14 cellular contexts compared by ENCODE assay signal in genomic region chr11:12552677-12553076, GRCh38.
DNase-seq lines count a peak whose midpoint lies in the region; ATAC-seq and TF ChIP-seq lines count a peak whose summit lies in the region.
"Had no signal": no experiment of that assay in that cellular context is flagged by ENCODE, and none has a peak within 500 bp of the region (broad histone marks: within the 10 kb centered on the region; RNA-seq: fewer than 3 reads in every experiment).

No MANE protein-coding gene starts in this region.

- H3K27me3 ChIP-seq in AG04450 (ENCODE audit: control insufficient read depth, insufficient read depth, low read length) (no peaks in the 10 kb centered on the region), adipocyte (replicated peaks; ENCODE audit: control insufficient read depth, insufficient read depth, low read length) (no peaks in the 10 kb centered on the region), osteoblast (ENCODE audit: insufficient read depth, low read length) (no peaks in the 10 kb centered on the region)

- no peak overlapping the region for H3K9ac ChIP-seq in adipocyte (ENCODE audit: low read length)

- no peaks in the 10 kb centered on the region for H4K20me1 ChIP-seq in osteoblast (ENCODE audit: insufficient read depth, low read length)

- DNase-seq in AG04450 (ENCODE audit: low read depth, low spot score), result peak; percentile 75
- DNase-seq in adipocyte (ENCODE audit: low read depth), result peak; percentile 95
- peak; percentile 83 for DNase-seq in fibroblast of villous mesenchyme (ENCODE audit: low read depth)
- no peak for DNase-seq in osteoblast (ENCODE audit: insufficient read length, low spot score, missing footprints)
- DNase-seq in cortex of kidney (lab: John Stamatoyannopoulos, UW), result no peak
- DNase-seq in ecto neural progenitor cell (ENCODE audit: low spot score), result no peak
- no peak for DNase-seq in midbrain (lab: John Stamatoyannopoulos, UW)
- DNase-seq: activated CD4-positive, alpha-beta T cell treated with anti-CD3 and anti-CD28 coated beads for 1 hour; activated naive CD8-positive, alpha-beta T cell treated with anti-CD3 and anti-CD28 coated beads, Interleukin-2, amount 10 ng/mL, durations not matched to agents 7 days and 5 days; H9; NCI-H1436 treated with DMSO at 0.1 percent for 48 hours; NCI-H510A treated with DMSO at 0.1 percent for 48 hours; T-helper 2 cell had no signal

- no peak overlapping the region for H3K4me2 ChIP-seq in osteoblast (ENCODE audit: insufficient read depth, low read length)

- H3K79me2 ChIP-seq in osteoblast (ENCODE audit: insufficient read depth, low read length), result no peaks in the 10 kb centered on the region

- peak overlapping the region; percentile 29 for H2AFZ ChIP-seq in osteoblast (ENCODE audit: low read length)

- H3K9me3 ChIP-seq in AG04450 (ENCODE audit: control insufficient read depth, insufficient read depth, low read length), result no peaks in the 10 kb centered on the region
- H3K9me3 ChIP-seq in adipocyte (ENCODE audit: control insufficient read depth, low read length), result no peaks in the 10 kb centered on the region
- no peaks in the 10 kb centered on the region for H3K9me3 ChIP-seq in osteoblast (ENCODE audit: low read depth, low read length)

- H3K4me1 ChIP-seq in adipocyte (ENCODE audit: control insufficient read depth, insufficient read depth, low read length), result peaks cover 49% of the 10 kb centered on the region
- peaks cover 38% of the 10 kb centered on the region for H3K4me1 ChIP-seq in osteoblast (ENCODE audit: insufficient read depth, low read length)

- CTCF ChIA-PET in AG04450 (lab: Charles Lee), result interaction anchor here (1.0 kb wide), 1 partner anchor 12 kb away, joined by 4 read pairs; no protein-coding TSS in a partner anchor

- ATAC-seq in GM21360 (IDR thresholded peaks at IDR 0.05; ENCODE audit: unreplicated experiment), result no peak

- no peak for TF ChIP-seq CTCF in AG04450 (IDR thresholded peaks at IDR 0.05; ENCODE audit: low read depth, low read length)
- no peak for TF ChIP-seq CTCF in fibroblast of villous mesenchyme (IDR thresholded peaks at IDR 0.05; ENCODE audit: insufficient read depth, low read depth, low read length)
- no peak for TF ChIP-seq CTCF in osteoblast (IDR thresholded peaks at IDR 0.05; ENCODE audit: extremely low read depth, low read depth, low read length)

- POLR2A ChIA-PET in AG04450 (lab: Yijun Ruan, JAX), result interaction anchor here (1.1 to 1.4 kb wide), 4 partner anchors 12 to 176 kb away, joined by 3 to 9 read pairs (median 4); partner anchors contain the start of gene PARVA

- H3K4me3 ChIP-seq in AG04450 (ENCODE audit: low read depth, low read length) (no peak overlapping the region), adipocyte (ENCODE audit: low read length) (no peak overlapping the region), fibroblast of villous mesenchyme (ENCODE audit: low read depth, low read length) (no peak overlapping the region), osteoblast (ENCODE audit: insufficient read depth, low read length) (no peak overlapping the region)

- no peaks in the 10 kb centered on the region for H3K36me3 ChIP-seq in adipocyte (ENCODE audit: control insufficient read depth, insufficient read depth, low read length, severe bottlenecking)
- no peaks in the 10 kb centered on the region for H3K36me3 ChIP-seq in osteoblast (ENCODE audit: insufficient read depth, low read length)

- peak overlapping the region; percentile 47 for H3K27ac ChIP-seq in AG04450 (ENCODE audit: low read depth, low read length)
- H3K27ac ChIP-seq in osteoblast (ENCODE audit: low read depth, low read length), result peak overlapping the region; percentile 41

Comparison
In these comparisons a context has a peak if more than half of its experiments do, and no peak if none do; other contexts are left out.
1. DNase-seq: peak in AG04450 (single experiment), adipocyte (single experiment) and fibroblast of villous mesenchyme (single experiment); none in osteoblast (single experiment), cortex of kidney (single experiment), ecto neural progenitor cell (single experiment) and midbrain (single experiment).